ENCODE assay signal across 1 cellular context in genomic region chr5:93894471-93895354, GRCh38.
TF ChIP-seq lines count a peak whose summit lies in the region.

No MANE protein-coding gene starts in this region.

TF ChIP-seq in Ishikawa, 13 proteins besides CTCF, POLR2A, EP300 and RAD21 (continued from another document):
- TF ChIP-seq REST (IDR thresholded peaks at IDR 0.05; ENCODE audit: low read depth): no peak
